24 cellular contexts compared by ENCODE assay signal in genomic region chr13:26551255-26551654, GRCh38.
"Had no signal": no experiment of that assay in that cellular context is flagged by ENCODE, and none has a peak within 500 bp of the region (broad histone marks: within the 10 kb centered on the region; RNA-seq: fewer than 3 reads in every experiment).

No MANE protein-coding gene starts in this region.

- H3K27ac Mint-ChIP-seq: dendritic cell treated with granulocyte-macrophage colony-stimulating factor and Interleukin-4, amounts not matched to agents 40 ng/mL and 50 ng/mL, for 4 days; effector memory CD8-positive, alpha-beta T cell; endodermal cell; mesothelial cell of epicardium; naive B cell had no signal

- H3K4me3 Mint-ChIP-seq: dendritic cell treated with granulocyte-macrophage colony-stimulating factor and Interleukin-4, amounts not matched to agents 40 ng/mL and 50 ng/mL, for 4 days; effector memory CD8-positive, alpha-beta T cell; endodermal cell; mesothelial cell of epicardium had no signal

- H3K9me3 Mint-ChIP-seq: dendritic cell treated with granulocyte-macrophage colony-stimulating factor and Interleukin-4, amounts not matched to agents 40 ng/mL and 50 ng/mL, for 4 days; effector memory CD8-positive, alpha-beta T cell; endodermal cell had no signal

- H3K4me1 Mint-ChIP-seq: endodermal cell, mesothelial cell of epicardium, naive B cell had no signal

- DNase-seq: colonic mucosa; cortex of kidney; effector CD8-positive, alpha-beta T cell; effector memory CD8-positive, alpha-beta T cell; endodermal cell; erythroblast; esophagus squamous epithelium; foreskin melanocyte; gastrocnemius medialis; glutamatergic neuron; head of caudate nucleus; heart right ventricle; hippocampal formation; left cardiac atrium; left lung; left ventricle myocardium superior; lower lobe of right lung; mesenchymal stem cell; mucosa of descending colon; naive B cell had no signal

- H3K36me3 ChIP-seq: colonic mucosa, esophagus squamous epithelium, gastrocnemius medialis, heart right ventricle, left lung, lower lobe of right lung had no signal

- H3K9me3 ChIP-seq: colonic mucosa, esophagus squamous epithelium, gastrocnemius medialis, heart right ventricle, left lung, lower lobe of right lung, mucosa of descending colon had no signal

- ATAC-seq: effector memory CD8-positive, alpha-beta T cell; esophagus mucosa; gastrocnemius medialis; heart right ventricle; left cardiac atrium; left lung; left ventricle myocardium superior; lower lobe of right lung; mucosa of descending colon had no signal

- H3K27ac ChIP-seq: colonic mucosa, epithelial cell of prostate, esophagus squamous epithelium, gastrocnemius medialis, heart right ventricle, left lung, lower lobe of right lung had no signal

- H3K27me3 ChIP-seq: colonic mucosa had no signal

- H3K4me3 ChIP-seq: colonic mucosa, esophagus squamous epithelium, gastrocnemius medialis, heart right ventricle, left lung, lower lobe of right lung, mucosa of descending colon had no signal

- H3K4me1 ChIP-seq: colonic mucosa, esophagus squamous epithelium, gastrocnemius medialis, heart right ventricle, left lung, lower lobe of right lung had no signal

- H3K36me3 Mint-ChIP-seq: mesothelial cell of epicardium, naive B cell had no signal
